In genomic region chr17:55730808-55731207, GRCh38 we compare ENCODE assay signal across 14 cellular contexts. TPM values are rescaled to one million over a fixed set of nuclear protein-coding genes. Genes with fewer than 3 reads are reported as not detected.
DNase-seq lines count a peak whose midpoint lies in the region; ATAC-seq and TF ChIP-seq lines count a peak whose summit lies in the region.
"Had no signal": no experiment of that assay in that cellular context is flagged by ENCODE, and none has a peak within 500 bp of the region (broad histone marks: within the 10 kb centered on the region; RNA-seq: fewer than 3 reads in every experiment).

No MANE protein-coding gene starts in this region.

- H3K4me1 Mint-ChIP-seq in GM23338 = peaks cover 72% of the 10 kb centered on the region
- H3K4me1 Mint-ChIP-seq in activated T-cell treated with anti-CD3 and anti-CD28 coated beads, Interleukin-2, amount 50 U/mL, for 72 hours (ENCODE audit: low read depth) = peaks cover 38% of the 10 kb centered on the region
- H3K4me1 Mint-ChIP-seq: naive thymus-derived CD8-positive, alpha-beta T cell had no signal

- no peaks in the 10 kb centered on the region for H3K79me2 ChIP-seq in GM23338 (replicated peaks; ENCODE audit: insufficient read depth)
- no peaks in the 10 kb centered on the region for H3K79me2 ChIP-seq in smooth muscle cell (ENCODE audit: low read depth)

- no peaks in the 10 kb centered on the region for H3K36me3 ChIP-seq in GM23338 (ENCODE audit: insufficient read depth)
- no peaks in the 10 kb centered on the region for H3K36me3 ChIP-seq in left lung
- H3K36me3 ChIP-seq in smooth muscle cell (ENCODE audit: low read depth) = no peaks in the 10 kb centered on the region
- H3K36me3 ChIP-seq: colonic mucosa had no signal

- H3K27me3 ChIP-seq in GM23338 (ENCODE audit: insufficient read depth) = no peaks in the 10 kb centered on the region
- no peaks in the 10 kb centered on the region for H3K27me3 ChIP-seq in left lung
- H3K27me3 ChIP-seq in smooth muscle cell (ENCODE audit: low read depth) = no peaks in the 10 kb centered on the region
- H3K27me3 ChIP-seq: colonic mucosa had no signal

- H3K4me1 ChIP-seq in GM23338 (ENCODE audit: insufficient read depth) (peaks cover 28% of the 10 kb centered on the region), left lung (peaks cover 7 to 19% of the 10 kb centered on the region in 2 donors), smooth muscle cell (ENCODE audit: low read depth) (peaks cover 53% of the 10 kb centered on the region)
- H3K4me1 ChIP-seq: colonic mucosa had no signal

- H3K4me3 ChIP-seq in GM23338 (no peak overlapping the region), left lung (peak overlapping the region in 1 of 2 donors; percentile 8), smooth muscle cell (no peak overlapping the region)
- H3K4me3 ChIP-seq: colonic mucosa had no signal

- H3K9me2 ChIP-seq in GM23338 (ENCODE audit: insufficient read depth) = no peaks in the 10 kb centered on the region

- intact Hi-C loops in left lung (cut with DNase I) = no loop called here

- H3K4me2 ChIP-seq in GM23338 = no peak overlapping the region
- peak overlapping the region; percentile 83 for H3K4me2 ChIP-seq in smooth muscle cell

- 30% methylated on average over 3 of the region's 3 CpGs for WGBS in smooth muscle cell (ENCODE audit: low lambda C conversion rate)

- H3K9me3 Mint-ChIP-seq in GM23338 = no peaks in the 10 kb centered on the region
- no peaks in the 10 kb centered on the region for H3K9me3 Mint-ChIP-seq in activated T-cell treated with anti-CD3 and anti-CD28 coated beads, Interleukin-2, amount 50 U/mL, for 72 hours
- H3K9me3 Mint-ChIP-seq: activated naive CD4-positive, alpha-beta T cell treated with anti-CD3 and anti-CD28 coated beads, Interleukin-2, amount 50 U/mL, for 24 hours; naive thymus-derived CD8-positive, alpha-beta T cell had no signal

- H3K36me3 Mint-ChIP-seq in GM23338 (ENCODE audit: low read depth) = no peaks in the 10 kb centered on the region
- H3K36me3 Mint-ChIP-seq in activated T-cell treated with anti-CD3 and anti-CD28 coated beads, Interleukin-2, amount 50 U/mL, for 72 hours (ENCODE audit: insufficient read depth in 2 of 2) = no peaks in the 10 kb centered on the region
- H3K36me3 Mint-ChIP-seq: activated naive CD4-positive, alpha-beta T cell treated with anti-CD3 and anti-CD28 coated beads, Interleukin-2, amount 50 U/mL, for 24 hours; naive thymus-derived CD8-positive, alpha-beta T cell had no signal

- H3K27ac ChIP-seq in GM23338 (ENCODE audit: low read depth) (no peak overlapping the region), cingulate gyrus (ENCODE audit: low read depth, low read length) (peak overlapping the region; percentile 73), left lung (peak overlapping the region; percentile 73 to 77), smooth muscle cell (ENCODE audit: low read depth) (peak overlapping the region; percentile 64)
- H3K27ac ChIP-seq: colonic mucosa had no signal

- H3K27ac Mint-ChIP-seq in GM23338 = peak overlapping the region; percentile 26; the same call in 1 of the 2 replicates
- H3K27ac Mint-ChIP-seq in activated T-cell treated with anti-CD3 and anti-CD28 coated beads, Interleukin-2, amount 50 U/mL, for 72 hours = no peak overlapping the region
- H3K27ac Mint-ChIP-seq: activated naive CD4-positive, alpha-beta T cell treated with anti-CD3 and anti-CD28 coated beads, Interleukin-2, amount 50 U/mL, for 24 hours; naive thymus-derived CD8-positive, alpha-beta T cell had no signal

- H3K9me3 ChIP-seq in left lung (no peaks in the 10 kb centered on the region), smooth muscle cell (replicated peaks; ENCODE audit: low read depth) (no peaks in the 10 kb centered on the region)
- H3K9me3 ChIP-seq: colonic mucosa had no signal

- H2AFZ ChIP-seq in GM23338 (peak overlapping the region; percentile 58), smooth muscle cell (ENCODE audit: low read depth) (no peak overlapping the region)

- H3F3A ChIP-seq in GM23338 (replicated peaks; ENCODE audit: low read depth) = no peaks in the 10 kb centered on the region
- peaks cover 52% of the 10 kb centered on the region for H3F3A ChIP-seq in smooth muscle cell (ENCODE audit: low read depth)

- no peaks in the 10 kb centered on the region for H3K27me3 Mint-ChIP-seq in GM23338 (ENCODE audit: insufficient read depth, low read depth, poor library complexity)
- peaks cover 74% of the 10 kb centered on the region for H3K27me3 Mint-ChIP-seq in activated T-cell treated with anti-CD3 and anti-CD28 coated beads, Interleukin-2, amount 50 U/mL, for 72 hours (ENCODE audit: low read depth)

- H4K20me1 ChIP-seq in GM23338 (replicated peaks; ENCODE audit: insufficient read depth) (no peaks in the 10 kb centered on the region), smooth muscle cell (ENCODE audit: low read depth) (no peaks in the 10 kb centered on the region)

- ATAC-seq in GM23338 (no peak), left lung (no peak), GM21528 (IDR thresholded peaks at IDR 0.05; ENCODE audit: low FRiP score, unreplicated experiment) (no peak)
- ATAC-seq in activated T-cell treated with anti-CD3 and anti-CD28 coated beads, Interleukin-2, amount 50 U/mL, for 72 hours (replicated peaks in 1 of 2) = no peak
- ATAC-seq: naive thymus-derived CD8-positive, alpha-beta T cell had no signal

- H3K4me3 Mint-ChIP-seq in GM23338 = no peak overlapping the region
- no peak overlapping the region for H3K4me3 Mint-ChIP-seq in activated T-cell treated with anti-CD3 and anti-CD28 coated beads, Interleukin-2, amount 50 U/mL, for 72 hours
- H3K4me3 Mint-ChIP-seq: activated naive CD4-positive, alpha-beta T cell treated with anti-CD3 and anti-CD28 coated beads, Interleukin-2, amount 50 U/mL, for 24 hours; naive thymus-derived CD8-positive, alpha-beta T cell had no signal

- peak overlapping the region; percentile 18 for H3K9ac ChIP-seq in smooth muscle cell (ENCODE audit: low read depth)

- no peak for TF ChIP-seq CTCF in GM23338 (conservative IDR thresholded peaks at IDR 0.05; ENCODE audit: low read depth in 2 of 2)
- no peak for TF ChIP-seq CTCF in left lung (IDR thresholded peaks at IDR 0.05)
- TF ChIP-seq CTCF in smooth muscle cell (IDR thresholded peaks at IDR 0.05; ENCODE audit: borderline replicate concordance, insufficient read depth, poor library complexity, severe bottlenecking) = no peak

- DNase-seq in GM23338 (ENCODE audit: low spot score) = no peak
- DNase-seq in left lung = no peak
- no peak for DNase-seq in smooth muscle cell (lab: John Stamatoyannopoulos, UW; ENCODE audit: unreplicated experiment)
- DNase-seq in activated T-cell treated with anti-CD3 and anti-CD28 coated beads, Interleukin-2, amount 50 U/mL, for 72 hours = no peak
- no peak for DNase-seq in NCI-H187 treated with DMSO at 0.1 percent for 48 hours (lab: John Stamatoyannopoulos, UW)
- DNase-seq in anterior cingulate cortex (lab: John Stamatoyannopoulos, UW) = no peak
- DNase-seq: activated CD4-positive, CD25-positive, alpha-beta regulatory T cell; colonic mucosa; naive thymus-derived CD8-positive, alpha-beta T cell; SW 1271; trophoblast cell had no signal

TF ChIP-seq in GM23338, 12 proteins besides CTCF, POLR2A, EP300 and RAD21:
- TF ChIP-seq ZNF331 (CRISPR knock-in tag; IDR thresholded peaks at IDR 0.05; ENCODE audit: low read depth) (no peak), EZH2phosphoT487 (IDR thresholded peaks at IDR 0.05; ENCODE audit: unreplicated experiment) (no peak), ETS1 (IDR thresholded peaks at IDR 0.05) (no peak), JUNB (IDR thresholded peaks at IDR 0.05; ENCODE audit: unreplicated experiment) (no peak), EZH2 (IDR thresholded peaks at IDR 0.05; ENCODE audit: low read depth, unreplicated experiment) (no peak), ZNF114 (CRISPR knock-in tag; IDR thresholded peaks at IDR 0.05) (no peak), POLR2AphosphoS5 (IDR thresholded peaks at IDR 0.05; ENCODE audit: low read depth) (no peak), CREB1 (CRISPR knock-in tag; IDR thresholded peaks at IDR 0.05; ENCODE audit: low read depth) (no peak)

RNA-seq across cellular contexts. Expression of gene TMEM100, which starts 8.1 kb away (rescaled TPM):
- total RNA-seq in GM23338 (2014; rRNA removed; shearing (Covaris generic)) = 0.10 TPM in 1 of 2 replicates, not detected in the other
- polyA plus RNA-seq in GM23338 (2016; fragmentation: Nextera tagmentation; extraction: Ambion mirVana) = 0.52 and 0.73 TPM in 2 replicates
- 100 to 1,000 TPM in 1 of 2 donors, 10 to 100 TPM in 1; 63.1 to 164 TPM for total RNA-seq in left lung
- 2.9 and 4.5 TPM in 2 replicates for total RNA-seq in smooth muscle cell
- 1.9 and 2.0 TPM in 2 replicates for polyA plus RNA-seq in smooth muscle cell
- not detected for total RNA-seq in activated T-cell treated with anti-CD3 and anti-CD28 coated beads, Interleukin-2, amount 50 U/mL, for 72 hours
- total RNA-seq: naive thymus-derived CD8-positive, alpha-beta T cell had no signal
- polyA plus RNA-seq: naive thymus-derived CD8-positive, alpha-beta T cell had no signal

RNA-seq across cellular contexts. Expression of gene PCTP, which starts 20.0 kb away (rescaled TPM):
- total RNA-seq in GM23338 (2014; rRNA removed; shearing (Covaris generic)) = 12.3 and 18.0 TPM in 2 replicates
- polyA plus RNA-seq in GM23338 (2016; fragmentation: Nextera tagmentation; extraction: Ambion mirVana) (6.4 and 6.9 TPM in 2 replicates), smooth muscle cell (14.4 and 18.7 TPM in 2 replicates)
- total RNA-seq in left lung (10 to 100 TPM; 22.9 to 23.6 TPM), smooth muscle cell (15.1 and 16.0 TPM in 2 replicates)
- total RNA-seq in activated T-cell treated with anti-CD3 and anti-CD28 coated beads, Interleukin-2, amount 50 U/mL, for 72 hours = 10 to 100 TPM in 1 of 2 donors, 1 to 10 TPM in 1; 9.2 to 11.1 TPM

Comparison
In these comparisons a context has a peak if more than half of its experiments do, and no peak if none do; other contexts are left out.
1. RNA of gene TMEM100, which starts 8.1 kb away (total RNA-seq): 63.1 to 164 TPM in left lung; 2.9 to 4.5 TPM in smooth muscle cell, 0.10 TPM in GM23338 and not detected in activated T-cell treated with anti-CD3 and anti-CD28 coated beads, Interleukin-2, amount 50 U/mL, for 72 hours; every median in the first group is over 10 times any median in the second.